Comparison of ENCODE assay signal across 15 cellular contexts in the genomic region with DNA sequence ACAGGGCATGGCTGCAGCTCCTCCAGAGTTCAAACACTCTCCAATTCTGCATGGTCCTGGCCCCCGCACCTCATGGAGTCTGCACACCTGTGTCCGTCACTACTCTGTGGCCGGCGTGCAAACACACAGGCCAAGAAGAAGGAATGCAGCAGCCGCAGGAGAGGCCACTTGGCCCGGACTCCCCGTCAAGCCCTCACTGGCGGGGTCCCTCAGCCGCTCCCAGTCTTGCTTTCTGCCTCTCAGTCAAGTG. TPM values are rescaled to one million over a fixed set of nuclear protein-coding genes. Genes with fewer than 3 reads are reported as not detected.
DNase-seq lines count a peak whose midpoint lies in the region; ATAC-seq and TF ChIP-seq lines count a peak whose summit lies in the region.
"Had no signal": no experiment of that assay in that cellular context is flagged by ENCODE, and none has a peak within 500 bp of the region (broad histone marks: within the 10 kb centered on the region; RNA-seq: fewer than 3 reads in every experiment).

No MANE protein-coding gene starts in this region.

- DNase-seq in right lobe of liver (no peak), NCI-H69 (lab: John Stamatoyannopoulos, UW) (no peak), Kasumi-1 (lab: John Stamatoyannopoulos, UW) (no peak), posterior cingulate gyrus (no peak)
- DNase-seq: activated CD4-positive, alpha-beta T cell treated with anti-CD3 and anti-CD28 coated beads, Interleukin-2, amount 50 U/mL, for 48 hours; activated effector memory CD4-positive, alpha-beta T cell treated with Interleukin-2 at 50 U/mL for 16 hours; AML-193; colonic mucosa; Karpas-422; OCI-M1; T-helper 9 cell had no signal

- H3K27me3 ChIP-seq in BLaER1 treated with 17β-estradiol and CSF1 and Interleukin-3, amounts not matched to agents 10 nM and 100 nM = no peaks in the 10 kb centered on the region
- no peaks in the 10 kb centered on the region for H3K27me3 ChIP-seq in right lobe of liver
- H3K27me3 ChIP-seq in skeletal muscle tissue (ENCODE audit: control insufficient read depth in 3 of 3, insufficient read depth in 3 of 3, low read length in 3 of 3) = no peaks in the 10 kb centered on the region
- H3K27me3 ChIP-seq: colonic mucosa had no signal

- ATAC-seq in right lobe of liver (no peak), GM21737 (IDR thresholded peaks at IDR 0.05; ENCODE audit: unreplicated experiment) (no peak)

- peak overlapping the region; percentile 78 to 100 (median 98) for H3K4me2 ChIP-seq in BLaER1 treated with 17β-estradiol and CSF1 and Interleukin-3, amounts not matched to agents 10 nM and 100 nM

- H3K4me3 ChIP-seq in BLaER1 treated with 17β-estradiol and CSF1 and Interleukin-3, amounts not matched to agents 10 nM and 100 nM = 0 out of 20 replicates have a peak overlapping the region, but pooled peaks of 1 of the 10 experiments have one; percentile 15
- H3K4me3 ChIP-seq in right lobe of liver = peak overlapping the region; percentile 27 to 49 (median 33)
- H3K4me3 ChIP-seq in skeletal muscle tissue (ENCODE audit: low read length in 3 of 3) = peak overlapping the region; percentile 76 to 86 (median 81)

- peak overlapping the region in 4 of 5 experiments; percentile 30 to 86 (median 81) for H3K4me3 Mint-ChIP-seq in brain

- peaks cover 56 to 93% (median 81%) of the 10 kb centered on the region in 10 experiments for H3K4me1 ChIP-seq in BLaER1 treated with 17β-estradiol and CSF1 and Interleukin-3, amounts not matched to agents 10 nM and 100 nM
- peaks cover 0 to 55% (median 21%) of the 10 kb centered on the region in 4 donors for H3K4me1 ChIP-seq in right lobe of liver
- H3K4me1 ChIP-seq in skeletal muscle tissue (ENCODE audit: control insufficient read depth in 3 of 3, insufficient read depth in 3 of 3, low read length in 3 of 3) = peaks cover 72 to 95% (median 91%) of the 10 kb centered on the region in 3 donors

- intact Hi-C loops in right lobe of liver (cut with DNase I) (loop anchor here in 1 of 2 donors (5.0 kb wide), 1 partner anchor 35 kb away; no protein-coding TSS in a partner anchor), posterior cingulate gyrus (cut with DNase I) (no loop called here)

- peaks cover 6% of the 10 kb centered on the region for H3K36me3 Mint-ChIP-seq in brain

- peaks cover 4% of the 10 kb centered on the region for H3K27me3 Mint-ChIP-seq in brain

- TF ChIP-seq CTCF in brain (conservative IDR thresholded peaks at IDR 0.05) (no peak), right lobe of liver (IDR thresholded peaks at IDR 0.05) (no peak)

- H3K27ac ChIP-seq in BLaER1 treated with 17β-estradiol and CSF1 and Interleukin-3, amounts not matched to agents 10 nM and 100 nM = peak overlapping the region in 4 of 11 experiments; percentile 4 to 45 (median 32); a peak in 4 of 22 replicates
- H3K27ac ChIP-seq in right lobe of liver (peak overlapping the region in 2 of 3 donors; percentile 37 to 40), skeletal muscle tissue (ENCODE audit: low read depth, low read length) (peak overlapping the region; percentile 93)

- WGBS in right lobe of liver (ENCODE audit: insufficient coverage, low coverage, low lambda C conversion rate, missing lambda C conversion rate) = no CpG with 5 or more reads among the region's 9 CpGs

- peaks cover 82% of the 10 kb centered on the region for H3K4me1 Mint-ChIP-seq in brain

- peaks cover 0 to 17% (median 6%) of the 10 kb centered on the region in 11 experiments; a peak in 12 of 22 replicates for H3K36me3 ChIP-seq in BLaER1 treated with 17β-estradiol and CSF1 and Interleukin-3, amounts not matched to agents 10 nM and 100 nM
- H3K36me3 ChIP-seq in right lobe of liver (no peaks in the 10 kb centered on the region), skeletal muscle tissue (ENCODE audit: control insufficient read depth in 3 of 3, insufficient read depth in 3 of 3, low read length in 3 of 3) (peaks cover 7 to 9% (median 8%) of the 10 kb centered on the region in 3 donors)
- H3K36me3 ChIP-seq: colonic mucosa had no signal

- peak overlapping the region in 4 of 5 experiments; percentile 13 to 92 (median 84) for H3K27ac Mint-ChIP-seq in brain

- H3K9me3 ChIP-seq in BLaER1 treated with 17β-estradiol and CSF1 and Interleukin-3, amounts not matched to agents 10 nM and 100 nM (replicated peaks in 1 of 11) = no peaks in the 10 kb centered on the region
- H3K9me3 ChIP-seq in right lobe of liver (no peaks in the 10 kb centered on the region), skeletal muscle tissue (ENCODE audit: control insufficient read depth in 3 of 3, low read length in 3 of 3) (no peaks in the 10 kb centered on the region)
- H3K9me3 ChIP-seq: colonic mucosa had no signal

- TF ChIP-seq POLR2A in right lobe of liver (IDR thresholded peaks at IDR 0.05) = no peak

- H3K9ac ChIP-seq in BLaER1 treated with 17β-estradiol and CSF1 and Interleukin-3, amounts not matched to agents 10 nM and 100 nM = peak overlapping the region in 6 of 11 experiments; percentile 23 to 63 (median 51); a peak in 9 of 22 replicates
- peak overlapping the region; percentile 74 to 83 (median 80) for H3K9ac ChIP-seq in skeletal muscle tissue (ENCODE audit: low read depth in 1 of 3, low read length in 3 of 3)

- H3K9me3 Mint-ChIP-seq in brain = peaks cover 0 to 3% (median 0%) of the 10 kb centered on the region in 5 experiments

- peaks cover 32 to 77% (median 64%) of the 10 kb centered on the region in 11 experiments for H4K20me1 ChIP-seq in BLaER1 treated with 17β-estradiol and CSF1 and Interleukin-3, amounts not matched to agents 10 nM and 100 nM

RNA-seq across cellular contexts. Expression of a gene that starts 16.3 kb away (rescaled TPM):
- polyA plus RNA-seq in brain (ENCODE audit: insufficient read depth, low read depth, low replicate concordance) = 59.9 TPM
- total RNA-seq in right lobe of liver = 10 to 100 TPM; 12.6 to 52.5 (median 25.3) TPM
- 9.9 TPM for total RNA-seq in skeletal muscle tissue
